Comparison of ENCODE assay signal across 21 cellular contexts in genomic region chr1:4684849-4685248, GRCh38. TPM values are rescaled to one million over a fixed set of nuclear protein-coding genes. Genes with fewer than 3 reads are reported as not detected.
"Had no signal": no experiment of that assay in that cellular context is flagged by ENCODE, and none has a peak within 500 bp of the region (broad histone marks: within the 10 kb centered on the region; RNA-seq: fewer than 3 reads in every experiment).

No MANE protein-coding gene starts in this region.

- H3K9me3 ChIP-seq: upper lobe of right lung had no signal

- H3K27me3 Mint-ChIP-seq: activated naive CD8-positive, alpha-beta T cell treated with anti-CD3 and anti-CD28 coated beads, Interleukin-2, amount 10 ng/mL, durations not matched to agents 7 days and 5 days had no signal

- H3K36me3 Mint-ChIP-seq: activated CD4-positive, alpha-beta memory T cell treated with anti-CD3 and anti-CD28 coated beads for 36 hours; activated naive CD8-positive, alpha-beta T cell treated with anti-CD3 and anti-CD28 coated beads, Interleukin-2, amount 10 ng/mL, durations not matched to agents 7 days and 5 days had no signal

- H3K9me3 Mint-ChIP-seq: activated naive CD8-positive, alpha-beta T cell treated with anti-CD3 and anti-CD28 coated beads, Interleukin-2, amount 10 ng/mL, durations not matched to agents 7 days and 5 days had no signal

- H3K27me3 ChIP-seq: upper lobe of right lung had no signal

- H3K4me1 Mint-ChIP-seq: activated naive CD8-positive, alpha-beta T cell treated with anti-CD3 and anti-CD28 coated beads, Interleukin-2, amount 10 ng/mL, durations not matched to agents 7 days and 5 days had no signal

- H3K36me3 ChIP-seq: upper lobe of right lung had no signal

- H3K4me3 Mint-ChIP-seq: activated CD4-positive, alpha-beta memory T cell treated with anti-CD3 and anti-CD28 coated beads for 36 hours; activated naive CD4-positive, alpha-beta T cell treated with anti-CD3 and anti-CD28 coated beads for 36 hours; activated naive CD8-positive, alpha-beta T cell treated with anti-CD3 and anti-CD28 coated beads, Interleukin-2, amount 10 ng/mL, durations not matched to agents 7 days and 5 days; activated T-cell treated with anti-CD3 and anti-CD28 coated beads, Interleukin-2, amount 50 U/mL, for 72 hours had no signal

- ATAC-seq: activated T-cell treated with anti-CD3 and anti-CD28 coated beads, Interleukin-2, amount 50 U/mL, for 72 hours; esophagus mucosa; upper lobe of right lung had no signal

- H3K27ac Mint-ChIP-seq: activated CD4-positive, alpha-beta memory T cell treated with anti-CD3 and anti-CD28 coated beads for 36 hours; activated naive CD4-positive, alpha-beta T cell treated with anti-CD3 and anti-CD28 coated beads for 36 hours; activated naive CD8-positive, alpha-beta T cell treated with anti-CD3 and anti-CD28 coated beads, Interleukin-2, amount 10 ng/mL, durations not matched to agents 7 days and 5 days; activated T-cell treated with anti-CD3 and anti-CD28 coated beads, Interleukin-2, amount 50 U/mL, for 72 hours; progenitor cell of endocrine pancreas had no signal

- H3K27ac ChIP-seq: upper lobe of right lung had no signal

- DNase-seq: activated CD4-positive, alpha-beta memory T cell treated with anti-CD3 and anti-CD28 coated beads for 36 hours; activated CD4-positive, alpha-beta T cell treated with anti-CD3 and anti-CD28 coated beads for 4 hours; activated CD4-positive, CD25-positive, alpha-beta regulatory T cell; activated effector memory CD4-positive, alpha-beta T cell treated with Interleukin-2 at 50 U/mL for 16 hours; activated naive CD4-positive, alpha-beta T cell treated with anti-CD3 and anti-CD28 coated beads for 36 hours; activated naive CD8-positive, alpha-beta T cell treated with anti-CD3 and anti-CD28 coated beads, Interleukin-2, amount 10 ng/mL, durations not matched to agents 7 days and 5 days; activated T-cell treated with anti-CD3 and anti-CD28 coated beads, Interleukin-2, amount 50 U/mL, for 72 hours; amniotic stem cell; cerebellar nuclear complex; dermis blood vessel endothelial cell; effector memory CD4-positive, alpha-beta T cell; foreskin melanocyte; retina; stimulated activated CD4-positive, alpha-beta T cell treated with anti-CD3 and anti-CD28 coated beads, Interleukin-2, amount 100 ng/mL, for 48 hours; stimulated activated naive CD4-positive, alpha-beta T cell; T-helper 1 cell; T-helper 9 cell; upper lobe of right lung had no signal

- H3K4me1 ChIP-seq: upper lobe of right lung had no signal

- H3K4me3 ChIP-seq: upper lobe of right lung had no signal

RNA-seq across cellular contexts. Expression of gene AJAP1, which starts 30.4 kb away (rescaled TPM):
- total RNA-seq: activated CD4-positive, alpha-beta memory T cell treated with anti-CD3 and anti-CD28 coated beads for 36 hours; activated naive CD8-positive, alpha-beta T cell treated with anti-CD3 and anti-CD28 coated beads, Interleukin-2, amount 10 ng/mL, durations not matched to agents 7 days and 5 days; endothelial cell of umbilical vein had no signal
